ENCODE assay signal across 13 cellular contexts in the genomic region with DNA sequence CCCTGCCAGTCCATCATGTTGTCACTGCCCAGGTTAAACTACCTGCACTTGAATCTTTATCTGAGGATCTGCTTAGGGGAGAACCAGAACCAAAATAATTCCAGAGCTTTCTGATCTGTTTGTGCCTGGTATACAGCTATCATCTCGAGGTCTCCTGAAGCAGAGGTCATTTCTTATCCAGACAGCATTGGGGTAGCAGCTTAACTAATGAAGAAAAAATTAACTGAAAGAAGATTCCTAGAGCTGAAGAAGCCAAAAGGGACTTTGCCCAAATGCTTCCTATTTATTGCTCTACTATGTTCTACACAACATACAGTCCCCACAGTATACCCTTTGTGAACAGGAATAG. TPM values are rescaled to one million over a fixed set of nuclear protein-coding genes. Genes with fewer than 3 reads are reported as not detected.
A peak's percentile ranks its signal among the peaks of the same experiment; 100 is the strongest.
DNase-seq lines count a peak whose midpoint lies in the region; ATAC-seq, FAIRE-seq and TF ChIP-seq lines count a peak whose summit lies in the region.
"Had no signal": no experiment of that assay in that cellular context is flagged by ENCODE, and none has a peak within 500 bp of the region (broad histone marks: within the 10 kb centered on the region; RNA-seq: fewer than 3 reads in every experiment).

No MANE protein-coding gene starts in this region.

- POLR2A ChIA-PET in K562 (lab: Yijun Ruan, JAX): interaction anchor here (0.6 to 0.9 kb wide), 3 partner anchors 54 to 1209 kb away, joined by 3 read pairs; no protein-coding TSS in a partner anchor

- no peak overlapping the region for H3K9ac ChIP-seq in KMS-11
- no peak overlapping the region for H3K9ac ChIP-seq in K562 (ENCODE audit: insufficient read depth in 1 of 2, low read depth in 2 of 2, low read length in 2 of 2)
- no peak overlapping the region for H3K9ac ChIP-seq in neuronal stem cell (ENCODE audit: low read depth, low read length, poor library complexity)

- H3K27me3 ChIP-seq in KMS-11 (ENCODE audit: insufficient read depth, low read depth) (no peaks in the 10 kb centered on the region), K562 (ENCODE audit: control insufficient read depth in 2 of 2, insufficient read depth in 2 of 2, low read length in 2 of 2) (no peaks in the 10 kb centered on the region), neuronal stem cell (ENCODE audit: control insufficient read depth in 3 of 3, insufficient read depth in 3 of 3, low read depth in 1 of 3, low read length in 3 of 3) (no peaks in the 10 kb centered on the region), sigmoid colon (no peaks in the 10 kb centered on the region)
- H3K27me3 ChIP-seq: esophagus squamous epithelium, Peyer's patch had no signal

- H3K4me2 ChIP-seq in KMS-11 (no peak overlapping the region), K562 (ENCODE audit: insufficient read depth, low read length) (no peak overlapping the region), neuronal stem cell (ENCODE audit: insufficient read depth, low read length, poor library complexity, severe bottlenecking) (peak overlapping the region; percentile 11)

- WGBS in K562 (ENCODE audit: insufficient coverage, low coverage, missing lambda C conversion rate): 100% methylated on average over 1 of the region's 1 CpG
- WGBS in neuronal stem cell (ENCODE audit: extremely low coverage in 2 of 2, insufficient read length in 2 of 2, insufficient replicate concordance in 1 of 2), 2 donors: no CpG with 5 or more reads among the region's 1 CpG
- WGBS in sigmoid colon, 2 donors: 73 to 77% methylated on average over 1 of the region's 1 CpG

- H4K91ac ChIP-seq in neuronal stem cell (ENCODE audit: low read depth, low read length, poor library complexity): no peak overlapping the region

- H3K27ac ChIP-seq in KMS-11 (no peak overlapping the region), K562 (ENCODE audit: extremely low read depth, low read depth, low read length) (no peak overlapping the region), neuronal stem cell (replicated peaks; ENCODE audit: low read length) (no peak overlapping the region), sigmoid colon (no peak overlapping the region)
- H3K27ac ChIP-seq: esophagus squamous epithelium had no signal

- no peak overlapping the region for H3K4me3 ChIP-seq in KMS-11 (IDR thresholded peaks at IDR 0.05; ENCODE audit: insufficient read depth, low read depth, low read length)
- H3K4me3 ChIP-seq in K562: no peak overlapping the region
- no peak overlapping the region for H3K4me3 ChIP-seq in neuronal stem cell (ENCODE audit: low read length in 2 of 2)
- H3K4me3 ChIP-seq in sigmoid colon: no peak overlapping the region
- H3K4me3 ChIP-seq: esophagus squamous epithelium, Peyer's patch had no signal

- no peaks in the 10 kb centered on the region for H3K9me3 Mint-ChIP-seq in activated naive CD8-positive, alpha-beta T cell (ENCODE audit: low read depth)
- peaks cover 2% of the 10 kb centered on the region for H3K9me3 Mint-ChIP-seq in activated naive CD8-positive, alpha-beta T cell treated with anti-CD3 and anti-CD28 coated beads for 36 hours
- H3K9me3 Mint-ChIP-seq: immature natural killer cell had no signal

- no peaks in the 10 kb centered on the region for H3K9me1 ChIP-seq in K562 (ENCODE audit: control insufficient read depth, insufficient read depth, low read length)

- H3K27ac Mint-ChIP-seq in activated naive CD8-positive, alpha-beta T cell: no peak overlapping the region
- no peak overlapping the region for H3K27ac Mint-ChIP-seq in activated naive CD8-positive, alpha-beta T cell treated with anti-CD3 and anti-CD28 coated beads for 36 hours

- peaks cover 6% of the 10 kb centered on the region for H3K79me1 ChIP-seq in neuronal stem cell (ENCODE audit: low read depth, low read length)

- CTCF ChIA-PET in K562 (lab: Yijun Ruan, JAX; ENCODE audit: low intra/inter-chr PET ratio): no interaction called here

- no peak for TF ChIP-seq POLR2A in K562 (conservative IDR thresholded peaks at IDR 0.05)
- TF ChIP-seq POLR2A in sigmoid colon (IDR thresholded peaks at IDR 0.05): no peak

- H3K79me2 ChIP-seq in KMS-11 (ENCODE audit: insufficient read depth, low read depth) (0 out of 2 replicates have a peak, but pooled peaks cover 7% of the 10 kb centered on the region), K562 (ENCODE audit: control insufficient read depth, insufficient read depth, low read length) (peaks cover 28% of the 10 kb centered on the region)

- no peak overlapping the region for H2BK15ac ChIP-seq in neuronal stem cell (ENCODE audit: low read length)

- intact Hi-C loops in K562 (cut with micrococcal nuclease) (loop anchor here (10.0 kb wide), 1 partner anchor 318 kb away; a partner anchor contains a TSS), sigmoid colon (cut with DNase I) (loop anchor here (10.0 kb wide), 1 partner anchor 148 kb away; a partner anchor contains a TSS)

- no TSS peak for BruUV-seq in K562 (replicated peaks; lab: Mats Ljungman, UMichigan)

- ATAC-seq in K562 (no peak), HG02623 (IDR thresholded peaks at IDR 0.05; ENCODE audit: unreplicated experiment) (no peak)

- H3K36me3 ChIP-seq in KMS-11 (ENCODE audit: insufficient read depth) (peaks cover 4% of the 10 kb centered on the region; the same call in 1 of the 2 replicates), K562 (ENCODE audit: control insufficient read depth, insufficient read depth, low read length) (peaks cover 19% of the 10 kb centered on the region; the same call in 2 of the 3 replicates), neuronal stem cell (replicated peaks in 1 of 2; ENCODE audit: control insufficient read depth in 2 of 2, insufficient read depth in 2 of 2, low read length in 2 of 2) (peaks cover 10 to 27% of the 10 kb centered on the region in 2 donors), sigmoid colon (peaks cover 0 to 29% (median 4%) of the 10 kb centered on the region in 4 donors)

- no peaks in the 10 kb centered on the region for H3K27me3 Mint-ChIP-seq in activated naive CD8-positive, alpha-beta T cell
- no peaks in the 10 kb centered on the region for H3K27me3 Mint-ChIP-seq in activated naive CD8-positive, alpha-beta T cell treated with anti-CD3 and anti-CD28 coated beads for 36 hours
- H3K27me3 Mint-ChIP-seq: naive B cell had no signal

- peak overlapping the region; percentile 49 for H3K4me3 Mint-ChIP-seq in activated naive CD8-positive, alpha-beta T cell
- H3K4me3 Mint-ChIP-seq in activated naive CD8-positive, alpha-beta T cell treated with anti-CD3 and anti-CD28 coated beads for 36 hours: no peak overlapping the region

- in situ Hi-C loops in K562 (cut with MboI): no loop called here

- no peak overlapping the region for H2AFZ ChIP-seq in KMS-11 (ENCODE audit: low read depth)
- no peak overlapping the region for H2AFZ ChIP-seq in K562 (ENCODE audit: low read depth, low read length)
- H2AFZ ChIP-seq in neuronal stem cell (ENCODE audit: low read length): no peak overlapping the region

- FAIRE-seq in K562 (lab: Jason Lieb, UNC): no peak

- H3K18ac ChIP-seq in neuronal stem cell (ENCODE audit: low read length): no peak overlapping the region

- no peak for TF ChIP-seq EP300 in K562 (IDR thresholded peaks at IDR 0.05; ENCODE audit: low read length)
- no peak for TF ChIP-seq EP300 in sigmoid colon (IDR thresholded peaks at IDR 0.05)

- TF ChIP-seq CTCF in KMS-11 (conservative IDR thresholded peaks at IDR 0.05; ENCODE audit: low read depth, low read length) (peak; percentile 50), K562 (IDR thresholded peaks at IDR 0.05 in 2 of 3, conservative IDR thresholded peaks at IDR 0.05 in 1 of 3; ENCODE audit: insufficient read depth in 2 of 3, low read depth in 1 of 3, low read length in 3 of 3) (no peak), sigmoid colon (IDR thresholded peaks at IDR 0.05) (no peak)

- no peak for DNase-seq in activated naive CD8-positive, alpha-beta T cell treated with anti-CD3 and anti-CD28 coated beads for 36 hours
- DNase-seq in K562 (ENCODE audit: extremely low read depth in 1 of 4, low spot score in 3 of 4) (no peak), neuronal stem cell (ENCODE audit: low spot score) (no peak), NCI-H345 treated with DMSO at 0.1 percent for 48 hours (lab: John Stamatoyannopoulos, UW; ENCODE audit: unreplicated experiment) (no peak), sigmoid colon (no peak)
- DNase-seq: esophagus squamous epithelium, NCI-H748 treated with DMSO at 0.1 percent for 48 hours had no signal

- peaks cover 21% of the 10 kb centered on the region for H3K4me1 ChIP-seq in KMS-11 (ENCODE audit: low read depth, poor library complexity, severe bottlenecking)
- H3K4me1 ChIP-seq in K562 (replicated peaks in 1 of 2; ENCODE audit: control insufficient read depth in 2 of 2, insufficient read depth in 2 of 2, low read length in 2 of 2): peaks cover 9 to 10% of the 10 kb centered on the region in 2 experiments; a peak in 3 of 5 replicates
- H3K4me1 ChIP-seq in neuronal stem cell (ENCODE audit: control insufficient read depth in 2 of 2, insufficient read depth in 1 of 2, low read depth in 1 of 2, low read length in 2 of 2): peaks cover 5 to 17% of the 10 kb centered on the region in 2 donors
- peaks cover 0 to 23% (median 14%) of the 10 kb centered on the region in 4 donors for H3K4me1 ChIP-seq in sigmoid colon

- no peak overlapping the region for H2BK5ac ChIP-seq in neuronal stem cell (ENCODE audit: low read length)

- no peak overlapping the region for H3K23ac ChIP-seq in neuronal stem cell (ENCODE audit: low read depth, low read length, poor library complexity)

- H3K9me3 ChIP-seq in K562 (replicated peaks; ENCODE audit: control insufficient read depth, insufficient read depth, low read depth, low read length) (no peaks in the 10 kb centered on the region), neuronal stem cell (replicated peaks in 1 of 2; ENCODE audit: control insufficient read depth in 2 of 2, insufficient read depth in 1 of 2, low read depth in 1 of 2, low read length in 2 of 2) (peaks cover 5 to 14% of the 10 kb centered on the region in 2 donors), sigmoid colon (no peaks in the 10 kb centered on the region)

- H3K14ac ChIP-seq in neuronal stem cell (ENCODE audit: low read length): no peak overlapping the region

- H2AK5ac ChIP-seq in neuronal stem cell (ENCODE audit: low read depth, low read length): no peak overlapping the region

- no peaks in the 10 kb centered on the region for H4K20me1 ChIP-seq in KMS-11 (ENCODE audit: insufficient read depth)
- H4K20me1 ChIP-seq in K562 (replicated peaks; ENCODE audit: control insufficient read depth, insufficient read depth, low read length): 0 out of 2 replicates have a peak, but pooled peaks cover 4% of the 10 kb centered on the region

- H4K8ac ChIP-seq in neuronal stem cell (ENCODE audit: low read depth, low read length): no peak overlapping the region

- peaks cover 42% of the 10 kb centered on the region for H3K4me1 Mint-ChIP-seq in activated naive CD8-positive, alpha-beta T cell (ENCODE audit: low read depth)
- H3K4me1 Mint-ChIP-seq in activated naive CD8-positive, alpha-beta T cell treated with anti-CD3 and anti-CD28 coated beads for 36 hours: peaks cover 35% of the 10 kb centered on the region

- no peak overlapping the region for H2BK12ac ChIP-seq in neuronal stem cell (ENCODE audit: low read length)

- H3K36me3 Mint-ChIP-seq in activated naive CD8-positive, alpha-beta T cell: peaks cover 27% of the 10 kb centered on the region
- peaks cover 27% of the 10 kb centered on the region for H3K36me3 Mint-ChIP-seq in activated naive CD8-positive, alpha-beta T cell treated with anti-CD3 and anti-CD28 coated beads for 36 hours

- no peak overlapping the region for H2BK120ac ChIP-seq in neuronal stem cell (ENCODE audit: low read depth, low read length)

- no peak for TF ChIP-seq RAD21 in K562 (CRISPR knock-in tag; conservative IDR thresholded peaks at IDR 0.05 in 1 of 2, IDR thresholded peaks at IDR 0.05 in 1 of 2)

- H3K4ac ChIP-seq in neuronal stem cell (ENCODE audit: low read length): no peak overlapping the region

RNA-seq across cellular contexts. Expression of a gene that starts 2.7 kb away (rescaled TPM):
- total RNA-seq in activated naive CD8-positive, alpha-beta T cell treated with anti-CD3 and anti-CD28 coated beads for 36 hours: 10 to 100 TPM; 32.4 to 32.9 TPM
- 13.4 and 27.5 TPM in 2 replicates for total RNA-seq in K562 (2011; cell fraction: chromatin; rRNA removed; ENCODE audit: low replicate concordance)
- total RNA-seq in K562 (2011; cell fraction: nucleolus; rRNA removed): 8.7 and 12.6 TPM in 2 replicates
- total RNA-seq in K562 (2011; cell fraction: nucleoplasm; rRNA removed): 17.9 and 28.5 TPM in 2 replicates
- total RNA-seq in K562 (2014; rRNA removed) (19.3 and 29.2 TPM in 2 replicates), K562 (2014; rRNA removed; fragmentation: Illumina TruSeq; extraction: Trizol) (49.6 and 54.5 TPM in 2 replicates), K562 (2015; rRNA removed; fragmentation: Illumina TruSeq; extraction: Trizol) (36.4 and 37.9 TPM in 2 replicates), K562 (2021) (48.8 and 52.6 TPM in 2 replicates), sigmoid colon (10 to 100 TPM; 20.5 to 43.2 (median 27.1) TPM)
- polyA plus RNA-seq in K562 (2011; rRNA removed) (44.3 and 47.3 TPM in 2 replicates), K562 (2014; fragmentation: Illumina TruSeq; extraction: Trizol) (57.4 and 60.8 TPM in 2 replicates), K562 (2014; fragmentation: Nextera tagmentation; extraction: Ambion mirVana) (100 to 1,000 TPM; 101 to 105 TPM), K562 (2014; rRNA removed) (36.9 and 40.4 TPM in 2 replicates), sigmoid colon (100 to 1,000 TPM in 1 of 3 donors, 10 to 100 TPM in 2; 64.8 to 100 (median 74.5) TPM)
- polyA plus RNA-seq in K562 (2011; cell fraction: cytosol; rRNA removed): 14.7 and 20.5 TPM in 2 replicates
- 21.2 and 25.4 TPM in 2 replicates for polyA plus RNA-seq in K562 (2011; cell fraction: nucleus; rRNA removed)
- polyA plus RNA-seq in K562 (2012): 54.3 and 59.2 TPM in 2 replicates
- 20.2 and 25.0 TPM in 2 replicates for polyA minus RNA-seq in K562 (2011; rRNA and poly(A)+ RNA removed)
- polyA minus RNA-seq in K562 (2011; cell fraction: cytosol; rRNA and poly(A)+ RNA removed): 9.9 and 20.2 TPM in 2 replicates
- 21.1 and 27.5 TPM in 2 replicates for polyA minus RNA-seq in K562 (2011; cell fraction: nucleus; rRNA and poly(A)+ RNA removed)
- 63.6 TPM for polyA plus RNA-seq in neuronal stem cell (2013, experiment 1 of 2)
- polyA plus RNA-seq in neuronal stem cell (2013, experiment 2 of 2): 65.4 TPM
